In the genomic region with DNA sequence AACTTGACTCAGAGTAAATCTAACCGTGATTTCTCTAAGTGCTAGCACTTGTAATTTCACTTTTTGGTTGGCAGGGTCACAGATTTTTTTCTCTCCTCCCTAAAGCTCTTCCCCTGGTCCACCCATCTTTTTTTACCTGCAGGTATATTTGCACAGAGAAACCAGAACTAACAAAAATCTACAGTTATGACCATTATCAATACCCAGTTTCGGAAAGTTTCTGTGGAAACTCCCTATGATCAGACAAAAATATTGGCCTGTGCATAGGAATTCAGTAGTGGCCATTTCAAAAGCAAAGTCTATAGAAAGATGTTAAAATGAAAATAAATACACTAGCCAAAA, we compare ENCODE assay signal across 25 cellular contexts.
"Had no signal": no experiment of that assay in that cellular context is flagged by ENCODE, and none has a peak within 500 bp of the region (broad histone marks: within the 10 kb centered on the region; RNA-seq: fewer than 3 reads in every experiment).

No MANE protein-coding gene starts in this region.

- H3K4me1 ChIP-seq: breast epithelium, left lung, prostate gland, tibial nerve had no signal

- H3K36me3 ChIP-seq: breast epithelium, heart right ventricle, left lung, ovary, prostate gland, tibial nerve had no signal

- H3K27ac ChIP-seq: breast epithelium, left lung, ovary, prostate gland, tibial nerve had no signal

- H3K27me3 ChIP-seq: breast epithelium, heart right ventricle, left lung, ovary, tibial nerve had no signal

- H3K4me3 Mint-ChIP-seq: activated CD4-positive, alpha-beta T cell treated with anti-CD3 and anti-CD28 coated beads for 36 hours; activated CD8-positive, alpha-beta memory T cell treated with anti-CD3 and anti-CD28 coated beads, Interleukin-2, amount 10 ng/mL, durations not matched to agents 7 days and 5 days; activated CD8-positive, alpha-beta T cell treated with anti-CD3 and anti-CD28 coated beads, Interleukin-2, amount 10 ng/mL, durations not matched to agents 7 days and 5 days; activated T-cell treated with anti-CD3 and anti-CD28 coated beads, Interleukin-2, amount 50 U/mL, for 72 hours; central memory CD8-positive, alpha-beta T cell; dendritic cell treated with granulocyte-macrophage colony-stimulating factor and Interleukin-4, amounts not matched to agents 40 ng/mL and 50 ng/mL, for 4 days; endodermal cell; T-helper 17 cell had no signal

- H3K4me3 ChIP-seq: breast epithelium, heart right ventricle, left lung, ovary, prostate gland, tibial nerve had no signal

- H3K9me3 Mint-ChIP-seq: dendritic cell treated with granulocyte-macrophage colony-stimulating factor and Interleukin-4, amounts not matched to agents 40 ng/mL and 50 ng/mL, for 4 days; endodermal cell had no signal

- H3K27ac Mint-ChIP-seq: activated CD4-positive, alpha-beta T cell treated with anti-CD3 and anti-CD28 coated beads for 36 hours; activated CD8-positive, alpha-beta memory T cell treated with anti-CD3 and anti-CD28 coated beads, Interleukin-2, amount 10 ng/mL, durations not matched to agents 7 days and 5 days; activated CD8-positive, alpha-beta T cell treated with anti-CD3 and anti-CD28 coated beads, Interleukin-2, amount 10 ng/mL, durations not matched to agents 7 days and 5 days; activated naive CD4-positive, alpha-beta T cell treated with anti-CD3 and anti-CD28 coated beads, Interleukin-2, amount 50 U/mL, for 72 hours; activated T-cell treated with anti-CD3 and anti-CD28 coated beads, Interleukin-2, amount 50 U/mL, for 72 hours; dendritic cell treated with granulocyte-macrophage colony-stimulating factor and Interleukin-4, amounts not matched to agents 40 ng/mL and 50 ng/mL, for 4 days; endodermal cell; T-helper 17 cell had no signal

- H3K36me3 Mint-ChIP-seq: naive B cell had no signal

- H3K27me3 Mint-ChIP-seq: activated CD4-positive, alpha-beta T cell treated with anti-CD3 and anti-CD28 coated beads for 36 hours; activated CD8-positive, alpha-beta memory T cell treated with anti-CD3 and anti-CD28 coated beads, Interleukin-2, amount 10 ng/mL, durations not matched to agents 7 days and 5 days; central memory CD8-positive, alpha-beta T cell; dendritic cell treated with granulocyte-macrophage colony-stimulating factor and Interleukin-4, amounts not matched to agents 40 ng/mL and 50 ng/mL, for 4 days; naive B cell; T-helper 17 cell had no signal

- ATAC-seq: activated CD4-positive, alpha-beta T cell treated with anti-CD3 and anti-CD28 coated beads for 36 hours; activated CD8-positive, alpha-beta memory T cell treated with anti-CD3 and anti-CD28 coated beads, Interleukin-2, amount 10 ng/mL, durations not matched to agents 7 days and 5 days; activated CD8-positive, alpha-beta T cell treated with anti-CD3 and anti-CD28 coated beads, Interleukin-2, amount 10 ng/mL, durations not matched to agents 7 days and 5 days; activated naive CD4-positive, alpha-beta T cell treated with anti-CD3 and anti-CD28 coated beads, Interleukin-2, amount 50 U/mL, for 72 hours; activated T-cell treated with anti-CD3 and anti-CD28 coated beads, Interleukin-2, amount 50 U/mL, for 72 hours; esophagus mucosa; heart right ventricle; left lung; T-helper 17 cell had no signal

- DNase-seq: activated CD4-positive, alpha-beta T cell treated with anti-CD3 and anti-CD28 coated beads for 36 hours; activated CD4-positive, CD25-positive, alpha-beta regulatory T cell; activated CD8-positive, alpha-beta memory T cell treated with anti-CD3 and anti-CD28 coated beads, Interleukin-2, amount 10 ng/mL, durations not matched to agents 7 days and 5 days; activated CD8-positive, alpha-beta T cell treated with anti-CD3 and anti-CD28 coated beads, Interleukin-2, amount 10 ng/mL, durations not matched to agents 7 days and 5 days; activated naive CD4-positive, alpha-beta T cell; activated T-cell treated with anti-CD3 and anti-CD28 coated beads, Interleukin-2, amount 50 U/mL, for 72 hours; endodermal cell; foreskin fibroblast; heart right ventricle; kidney glomerular epithelial cell; left lung; naive B cell; ovary; stimulated activated CD4-positive, alpha-beta T cell treated with anti-CD3 and anti-CD28 coated beads, Interleukin-15, amount 100 ng/mL, for 24 hours; stimulated activated CD4-positive, alpha-beta T cell treated with anti-CD3 and anti-CD28 coated beads, Interleukin-2, amount 100 ng/mL, for 24 hours; stimulated activated naive CD4-positive, alpha-beta T cell; T-helper 17 cell; T1000 had no signal

- H3K9me3 ChIP-seq: breast epithelium, heart right ventricle, left lung, ovary, prostate gland, tibial nerve had no signal
